ENCODE assay signal across 22 cellular contexts in genomic region chr14:96417254-96417653, GRCh38. TPM values are rescaled to one million over a fixed set of nuclear protein-coding genes. Genes with fewer than 3 reads are reported as not detected.
"Had no signal": no experiment of that assay in that cellular context is flagged by ENCODE, and none has a peak within 500 bp of the region (broad histone marks: within the 10 kb centered on the region; RNA-seq: fewer than 3 reads in every experiment).

No MANE protein-coding gene starts in this region.

- H3K4me3 ChIP-seq: coronary artery, right atrium auricular region, suprapubic skin, thyroid gland, upper lobe of left lung, uterus had no signal

- H3K9me3 ChIP-seq: neutrophil, right atrium auricular region, suprapubic skin, thyroid gland, upper lobe of left lung, uterus had no signal

- H3K27ac ChIP-seq: coronary artery, foreskin keratinocyte, neutrophil, right atrium auricular region, suprapubic skin, thyroid gland, upper lobe of left lung, uterus had no signal

- H3K4me3 Mint-ChIP-seq: endodermal cell; naive thymus-derived CD4-positive, alpha-beta T cell had no signal

- H3K27ac Mint-ChIP-seq: endodermal cell; naive thymus-derived CD4-positive, alpha-beta T cell had no signal

- H3K27me3 ChIP-seq: foreskin keratinocyte, right atrium auricular region, suprapubic skin, thyroid gland, upper lobe of left lung, uterus had no signal

- H3K36me3 Mint-ChIP-seq: naive thymus-derived CD4-positive, alpha-beta T cell had no signal

- H3K4me1 ChIP-seq: foreskin keratinocyte, right atrium auricular region, suprapubic skin, thyroid gland, upper lobe of left lung, uterus had no signal

- H3K9me3 Mint-ChIP-seq: endodermal cell; naive thymus-derived CD4-positive, alpha-beta T cell had no signal

- H3K4me1 Mint-ChIP-seq: endodermal cell; naive thymus-derived CD4-positive, alpha-beta T cell had no signal

- DNase-seq: effector CD4-positive, alpha-beta T cell; endodermal cell; erythroblast; foreskin keratinocyte; head of caudate nucleus; hippocampal formation; left colon; mammary epithelial cell; naive thymus-derived CD4-positive, alpha-beta T cell; posterior cingulate gyrus; small intestine; stimulated activated CD4-positive, alpha-beta T cell treated with anti-CD3 and anti-CD28 coated beads, Interleukin-12 subunit alpha, Interleukin-12 subunit beta, amount 100 ng/mL, for 4 hours; stimulated activated naive CD4-positive, alpha-beta T cell treated with Interleukin-2 at 50 U/mL for 16 hours; thyroid gland; upper lobe of left lung; uterus had no signal

- FAIRE-seq: endothelial cell of umbilical vein, small intestine had no signal

- H3K27me3 Mint-ChIP-seq: naive thymus-derived CD4-positive, alpha-beta T cell had no signal

- ATAC-seq: foreskin keratinocyte; left colon; naive thymus-derived CD4-positive, alpha-beta T cell had no signal

- H3K36me3 ChIP-seq: neutrophil, right atrium auricular region, suprapubic skin, thyroid gland, upper lobe of left lung, uterus had no signal

RNA-seq across cellular contexts. Expression of gene AK7, which starts 25.3 kb away (rescaled TPM):
- total RNA-seq: osteocyte had no signal
